ENCODE assay signal across 9 cellular contexts in the genomic region with DNA sequence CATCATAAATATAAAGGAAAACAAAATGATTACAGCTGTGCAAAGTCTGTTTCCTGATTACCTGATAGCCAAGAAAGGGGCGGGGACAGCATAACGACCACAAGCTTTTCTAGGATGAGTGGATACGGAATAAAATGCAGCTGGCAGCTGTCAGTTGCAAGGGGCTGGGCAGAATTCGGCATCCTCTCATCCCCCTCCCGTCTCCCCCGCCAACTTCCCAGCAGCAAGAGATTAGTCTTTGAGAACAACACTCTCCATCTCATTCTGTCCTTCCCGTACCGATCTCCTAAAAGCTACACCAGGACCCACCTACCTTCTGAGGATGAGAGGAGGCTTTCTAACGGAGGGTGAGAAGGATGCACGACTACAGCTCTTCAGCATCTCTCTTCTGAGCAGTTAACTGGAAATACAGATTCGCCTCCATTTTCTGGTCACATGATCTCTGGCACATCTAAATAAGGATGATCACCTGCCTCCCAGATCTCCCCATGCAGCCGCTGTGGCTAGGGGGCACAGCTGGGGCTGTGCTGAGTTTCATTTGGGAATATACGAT.
DNase-seq lines count a peak whose midpoint lies in the region; ATAC-seq and TF ChIP-seq lines count a peak whose summit lies in the region.
"Had no signal": no experiment of that assay in that cellular context is flagged by ENCODE, and none has a peak within 500 bp of the region (broad histone marks: within the 10 kb centered on the region; RNA-seq: fewer than 3 reads in every experiment).

No MANE protein-coding gene starts in this region.

- TF ChIP-seq POLR2A in esophagus squamous epithelium (IDR thresholded peaks at IDR 0.05) = no peak

- intact Hi-C loops in esophagus squamous epithelium (cut with DNase I) = no loop called here

- 9 to 17% methylated on average over 10 to 13 of the region's 13 CpGs for WGBS in esophagus squamous epithelium, 2 donors

- ATAC-seq in HG02981 (IDR thresholded peaks at IDR 0.05; ENCODE audit: unreplicated experiment) (no peak), HG03139 (IDR thresholded peaks at IDR 0.05; ENCODE audit: unreplicated experiment) (no peak), HG03565 (IDR thresholded peaks at IDR 0.05; ENCODE audit: unreplicated experiment) (no peak)

- H3K9me3 ChIP-seq in OCI-LY1 (ENCODE audit: low read length) (no peaks in the 10 kb centered on the region), esophagus squamous epithelium (no peaks in the 10 kb centered on the region)
- H3K9me3 ChIP-seq: right lobe of liver had no signal

- no peaks in the 10 kb centered on the region for H3F3A ChIP-seq in OCI-LY1 (ENCODE audit: insufficient read depth, low read length)

- H3K4me1 ChIP-seq in OCI-LY1 (ENCODE audit: insufficient read depth, low read length, severe bottlenecking) (peaks cover 10% of the 10 kb centered on the region), esophagus squamous epithelium (peaks cover 5 to 28% (median 10%) of the 10 kb centered on the region in 3 donors)
- H3K4me1 ChIP-seq: right lobe of liver had no signal

- H3K79me2 ChIP-seq in OCI-LY1 (ENCODE audit: insufficient read depth, low read length) = no peaks in the 10 kb centered on the region

- DNase-seq in DMS79 treated with DMSO at 0.1 percent for 48 hours (lab: John Stamatoyannopoulos, UW) (peak; percentile 34), DMS79 (lab: John Stamatoyannopoulos, UW) (no peak), esophagus squamous epithelium (lab: John Stamatoyannopoulos, UW) (no peak), putamen (ENCODE audit: low spot score) (peak; percentile 73)
- DNase-seq: right lobe of liver had no signal

- no peak overlapping the region for H3K9ac ChIP-seq in OCI-LY1 (ENCODE audit: low read length)

- H3K4me3 ChIP-seq in OCI-LY1 (ENCODE audit: low read depth, low read length, poor library complexity, severe bottlenecking) = peak overlapping the region; percentile 41
- H3K4me3 ChIP-seq in esophagus squamous epithelium = peak overlapping the region in 3 of 4 donors; percentile 27 to 51 (median 29)
- H3K4me3 ChIP-seq: right lobe of liver had no signal

- peak overlapping the region; percentile 60 for H3K4me2 ChIP-seq in OCI-LY1 (ENCODE audit: low read length)

- H2AFZ ChIP-seq in OCI-LY1 (ENCODE audit: low read length) = peak overlapping the region; percentile 21; the same call in 1 of the 2 replicates

- no peaks in the 10 kb centered on the region for H4K20me1 ChIP-seq in OCI-LY1 (ENCODE audit: insufficient read depth, low read length)

- TF ChIP-seq CTCF in OCI-LY1 (IDR thresholded peaks at IDR 0.05; ENCODE audit: low read length) (no peak), esophagus squamous epithelium (IDR thresholded peaks at IDR 0.05) (no peak)

- H3K27me3 ChIP-seq in OCI-LY1 (ENCODE audit: insufficient read depth, low read length) (no peaks in the 10 kb centered on the region; the same call in 1 of the 2 replicates), esophagus squamous epithelium (peaks cover 0 to 4% (median 0%) of the 10 kb centered on the region in 4 donors)
- H3K27me3 ChIP-seq: right lobe of liver had no signal

- H3K36me3 ChIP-seq in OCI-LY1 (ENCODE audit: insufficient read depth, low read length) = no peaks in the 10 kb centered on the region
- no peaks in the 10 kb centered on the region for H3K36me3 ChIP-seq in esophagus squamous epithelium
- H3K36me3 ChIP-seq: right lobe of liver had no signal

- no peaks in the 10 kb centered on the region for H3K9me2 ChIP-seq in OCI-LY1 (ENCODE audit: low read depth, low read length)

- H3K27ac ChIP-seq in OCI-LY1 (ENCODE audit: low read depth, low read length, poor library complexity, severe bottlenecking) (no peak overlapping the region), esophagus squamous epithelium (peak overlapping the region in 2 of 4 donors; percentile 11 to 46)
- H3K27ac ChIP-seq: right lobe of liver had no signal

Comparison
In these comparisons a context has a peak if more than half of its experiments do, and no peak if none do; other contexts are left out.
1. DNase-seq: peak in DMS79 treated with DMSO at 0.1 percent for 48 hours (single experiment) and putamen (single experiment); none in DMS79 (single experiment) and esophagus squamous epithelium (single experiment).